ENCODE assay signal across 1 cellular context in genomic region chr19:3065675-3066357, GRCh38.
TF ChIP-seq lines count a peak whose summit lies in the region.

No MANE protein-coding gene starts in this region.

TF ChIP-seq in HEK293, 187 proteins besides CTCF, POLR2A, EP300 and RAD21 (continued from another document):
- TF ChIP-seq, protein P1, sequence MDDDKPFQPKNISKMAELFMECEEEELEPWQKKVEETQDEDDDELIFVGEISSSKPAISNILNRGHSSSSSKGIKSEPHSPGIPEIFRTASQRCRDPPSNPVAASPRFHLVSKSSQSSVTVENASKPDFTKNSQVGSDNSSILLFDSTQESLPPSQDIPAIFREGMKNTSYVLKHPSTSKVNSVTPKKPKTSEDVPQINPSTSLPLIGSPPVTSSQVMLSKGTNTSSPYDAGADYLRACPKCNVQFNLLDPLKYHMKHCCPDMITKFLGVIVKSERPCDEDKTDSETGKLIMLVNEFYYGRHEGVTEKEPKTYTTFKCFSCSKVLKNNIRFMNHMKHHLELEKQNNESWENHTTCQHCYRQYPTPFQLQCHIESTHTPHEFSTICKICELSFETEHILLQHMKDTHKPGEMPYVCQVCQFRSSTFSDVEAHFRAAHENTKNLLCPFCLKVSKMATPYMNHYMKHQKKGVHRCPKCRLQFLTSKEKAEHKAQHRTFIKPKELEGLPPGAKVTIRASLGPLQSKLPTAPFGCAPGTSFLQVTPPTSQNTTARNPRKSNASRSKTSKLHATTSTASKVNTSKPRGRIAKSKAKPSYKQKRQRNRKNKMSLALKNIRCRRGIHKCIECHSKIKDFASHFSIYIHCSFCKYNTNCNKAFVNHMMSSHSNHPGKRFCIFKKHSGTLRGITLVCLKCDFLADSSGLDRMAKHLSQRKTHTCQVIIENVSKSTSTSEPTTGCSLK (tag by site-specific recombination; IDR thresholded peaks at IDR 0.05), result no peak
- TF ChIP-seq ZNF660 (tag by site-specific recombination; IDR thresholded peaks at IDR 0.05) (peak; percentile 94; the same call in 1 of the 2 replicates), ZSCAN4 (tag by site-specific recombination; IDR thresholded peaks at IDR 0.05) (no peak), ZIC2 (tag by site-specific recombination; IDR thresholded peaks at IDR 0.05) (0 out of 2 replicates have a peak, but pooled peaks have one; percentile 8)
